Comparison of ENCODE assay signal across 10 cellular contexts in the genomic region with DNA sequence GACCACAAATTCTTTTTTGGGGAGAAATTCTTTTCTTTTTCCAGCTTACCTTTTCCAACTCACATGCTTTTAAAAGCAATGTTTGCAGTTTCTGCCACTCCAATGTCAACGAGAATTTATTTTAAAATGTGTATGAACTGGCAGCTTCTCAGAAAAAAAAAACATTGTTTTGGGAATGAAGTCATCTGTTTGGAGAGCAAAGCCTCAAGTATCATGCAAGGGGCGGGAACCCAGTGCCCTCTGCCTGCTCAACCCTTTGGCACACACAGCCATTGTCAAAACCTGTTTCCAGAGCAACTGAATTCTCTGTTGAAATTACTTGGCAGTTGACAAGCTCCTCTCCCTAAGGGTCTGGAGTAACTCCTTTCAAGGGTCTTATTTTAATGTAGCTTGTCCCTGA.
A peak's percentile ranks its signal among the peaks of the same experiment; 100 is the strongest.
DNase-seq lines count a peak whose midpoint lies in the region; ATAC-seq, FAIRE-seq and TF ChIP-seq lines count a peak whose summit lies in the region.
"Had no signal": no experiment of that assay in that cellular context is flagged by ENCODE, and none has a peak within 500 bp of the region (broad histone marks: within the 10 kb centered on the region; RNA-seq: fewer than 3 reads in every experiment).

No MANE protein-coding gene starts in this region.

- no peaks in the 10 kb centered on the region for H3K9me3 ChIP-seq in kidney (ENCODE audit: control insufficient read depth in 1 of 2, low read length in 2 of 2)

- TF ChIP-seq CTCF in GM23338 (conservative IDR thresholded peaks at IDR 0.05; ENCODE audit: low read depth in 2 of 2) (no peak), coronary artery (IDR thresholded peaks at IDR 0.05) (no peak), kidney (IDR thresholded peaks at IDR 0.05; ENCODE audit: borderline replicate concordance, extremely low read depth, insufficient read depth) (no peak)

- H3K4me1 ChIP-seq in GM23338 (ENCODE audit: insufficient read depth) = no peaks in the 10 kb centered on the region
- no peaks in the 10 kb centered on the region for H3K4me1 ChIP-seq in kidney (ENCODE audit: control insufficient read depth in 1 of 2, insufficient read depth in 1 of 2, low read depth in 1 of 2, low read length in 2 of 2)

- no peak overlapping the region for H3K9ac ChIP-seq in kidney (ENCODE audit: low read length in 2 of 2)

- DNase-seq in GM23338 (ENCODE audit: low spot score) (peak; percentile 12), NCI-H226 (peak; percentile 65), coronary artery (ENCODE audit: low spot score) (no peak), sciatic nerve (ENCODE audit: low spot score) (no peak), globus pallidus (ENCODE audit: low spot score) (no peak), kidney (no peak), Ammon's horn (ENCODE audit: low spot score) (no peak)
- DNase-seq: activated CD4-positive, alpha-beta T cell treated with anti-CD3 and anti-CD28 coated beads, Interleukin-2, amount 10 ng/mL, durations not matched to agents 7 days and 5 days had no signal

- peaks cover 7% of the 10 kb centered on the region; the same call in 1 of the 2 replicates for H3K9me2 ChIP-seq in GM23338 (ENCODE audit: insufficient read depth)

- no peak overlapping the region for H3K4me2 ChIP-seq in GM23338

- H3K27ac ChIP-seq in GM23338 (ENCODE audit: low read depth) (no peak overlapping the region), coronary artery (peak overlapping the region; percentile 3 to 15), kidney (ENCODE audit: low read depth in 2 of 2, low read length in 2 of 2) (no peak overlapping the region)
- H3K27ac ChIP-seq: cardiac muscle cell had no signal

- H3K27ac Mint-ChIP-seq in GM23338 = no peak overlapping the region
- H3K27ac Mint-ChIP-seq: activated CD4-positive, alpha-beta T cell treated with anti-CD3 and anti-CD28 coated beads, Interleukin-2, amount 10 ng/mL, durations not matched to agents 7 days and 5 days had no signal

- H3K4me1 Mint-ChIP-seq in GM23338 = peaks cover 2% of the 10 kb centered on the region; the same call in 2 of the 3 replicates
- H3K4me1 Mint-ChIP-seq: activated CD4-positive, alpha-beta T cell treated with anti-CD3 and anti-CD28 coated beads, Interleukin-2, amount 10 ng/mL, durations not matched to agents 7 days and 5 days had no signal

- H4K20me1 ChIP-seq in GM23338 (replicated peaks; ENCODE audit: insufficient read depth) = 0 out of 2 replicates have a peak, but pooled peaks cover 2% of the 10 kb centered on the region

- H2AFZ ChIP-seq in GM23338 = no peak overlapping the region; the same call in 1 of the 2 replicates

- no peaks in the 10 kb centered on the region for H3K9me3 Mint-ChIP-seq in GM23338
- H3K9me3 Mint-ChIP-seq: activated CD4-positive, alpha-beta T cell treated with anti-CD3 and anti-CD28 coated beads, Interleukin-2, amount 10 ng/mL, durations not matched to agents 7 days and 5 days had no signal

- no peaks in the 10 kb centered on the region for H3F3A ChIP-seq in GM23338 (replicated peaks; ENCODE audit: low read depth)

- H3K27me3 ChIP-seq in GM23338 (ENCODE audit: insufficient read depth) = no peaks in the 10 kb centered on the region
- H3K27me3 ChIP-seq: cardiac muscle cell had no signal

- H3K4me3 ChIP-seq in GM23338 (no peak overlapping the region), coronary artery (no peak overlapping the region), kidney (ENCODE audit: low read length in 2 of 2) (no peak overlapping the region)
- H3K4me3 ChIP-seq: cardiac muscle cell had no signal

- H3K79me2 ChIP-seq in GM23338 (replicated peaks; ENCODE audit: insufficient read depth) = no peaks in the 10 kb centered on the region

- no peak for FAIRE-seq in kidney (lab: Jason Lieb, UNC)

- ATAC-seq in GM23338 = peak; percentile 38; the same call in 2 of the 3 replicates
- peak; percentile 85 for ATAC-seq in sciatic nerve
- no peak for ATAC-seq in HG03159 (IDR thresholded peaks at IDR 0.05; ENCODE audit: unreplicated experiment)

- H3K36me3 Mint-ChIP-seq in GM23338 (ENCODE audit: low read depth) = no peaks in the 10 kb centered on the region

- H3K4me3 Mint-ChIP-seq in GM23338 = no peak overlapping the region
- H3K4me3 Mint-ChIP-seq: activated CD4-positive, alpha-beta T cell treated with anti-CD3 and anti-CD28 coated beads, Interleukin-2, amount 10 ng/mL, durations not matched to agents 7 days and 5 days had no signal

- H3K36me3 ChIP-seq in GM23338 (ENCODE audit: insufficient read depth) (no peaks in the 10 kb centered on the region), kidney (ENCODE audit: control insufficient read depth in 1 of 2, insufficient read depth in 2 of 2, low read length in 2 of 2) (no peaks in the 10 kb centered on the region)
- H3K36me3 ChIP-seq: cardiac muscle cell had no signal

- intact Hi-C loops in sciatic nerve (cut with DNase I) = no loop called here
- intact Hi-C loops in kidney (cut with DNase I) = no loop called here

- peaks cover 2% of the 10 kb centered on the region for H3K27me3 Mint-ChIP-seq in GM23338 (ENCODE audit: insufficient read depth, low read depth, poor library complexity)
- H3K27me3 Mint-ChIP-seq: activated CD4-positive, alpha-beta T cell treated with anti-CD3 and anti-CD28 coated beads, Interleukin-2, amount 10 ng/mL, durations not matched to agents 7 days and 5 days had no signal

TF ChIP-seq in GM23338, 12 proteins besides CTCF, POLR2A, EP300 and RAD21:
- no peak for TF ChIP-seq JUNB (IDR thresholded peaks at IDR 0.05; ENCODE audit: unreplicated experiment)
- no peak for TF ChIP-seq EZH2 (IDR thresholded peaks at IDR 0.05; ENCODE audit: low read depth, unreplicated experiment)
- TF ChIP-seq EZH2phosphoT487 (IDR thresholded peaks at IDR 0.05; ENCODE audit: unreplicated experiment) = no peak
- no peak for TF ChIP-seq ZNF114 (CRISPR knock-in tag; IDR thresholded peaks at IDR 0.05)
- TF ChIP-seq NANOG (IDR thresholded peaks at IDR 0.05; ENCODE audit: borderline replicate concordance) = no peak
- TF ChIP-seq POLR2AphosphoS5 (IDR thresholded peaks at IDR 0.05; ENCODE audit: low read depth) = no peak

Comparison
In these comparisons a context has a peak if more than half of its experiments do, and no peak if none do; other contexts are left out.
1. DNase-seq: peak in GM23338 (single experiment) and NCI-H226 (single experiment); none in coronary artery (single experiment), sciatic nerve (single experiment), globus pallidus (single experiment), kidney (single experiment) and Ammon's horn (single experiment).
2. H3K27ac ChIP-seq: peak in coronary artery (2 of 2); none in GM23338 (single experiment) and kidney (0 of 2).